Comparison of ENCODE assay signal across 23 cellular contexts in genomic region chr13:100508996-100509395, GRCh38.
DNase-seq lines count a peak whose midpoint lies in the region; ATAC-seq and TF ChIP-seq lines count a peak whose summit lies in the region.
"Had no signal": no experiment of that assay in that cellular context is flagged by ENCODE, and none has a peak within 500 bp of the region (broad histone marks: within the 10 kb centered on the region; RNA-seq: fewer than 3 reads in every experiment).

No MANE protein-coding gene starts in this region.

- H3K27me3 ChIP-seq in HUES48 (ENCODE audit: control insufficient read depth, insufficient read depth, low read length) = no peaks in the 10 kb centered on the region
- H3K27me3 ChIP-seq in CD4-positive, alpha-beta T cell (ENCODE audit: control insufficient read depth, insufficient read depth, low read length) = no peaks in the 10 kb centered on the region
- H3K27me3 ChIP-seq: BLaER1 treated with 17β-estradiol and CSF1 and Interleukin-3, amounts not matched to agents 10 nM and 100 nM had no signal

- no peak for TF ChIP-seq CTCF in CD4-positive, alpha-beta T cell (IDR thresholded peaks at IDR 0.05)
- no peak for TF ChIP-seq CTCF in coronary artery (IDR thresholded peaks at IDR 0.05)

- no peaks in the 10 kb centered on the region for H3K36me3 ChIP-seq in HUES48 (ENCODE audit: control insufficient read depth, insufficient read depth, low read length)
- H3K36me3 ChIP-seq: BLaER1 treated with 17β-estradiol and CSF1 and Interleukin-3, amounts not matched to agents 10 nM and 100 nM had no signal

- POLR2A ChIA-PET in CD4-positive, alpha-beta T cell (lab: Charles Lee) = no interaction called here

- CTCF ChIA-PET in CD4-positive, alpha-beta T cell (lab: Charles Lee) = no interaction called here

- H3K4me1 ChIP-seq in HUES48 (ENCODE audit: control insufficient read depth, insufficient read depth, low read length) = peaks cover 50% of the 10 kb centered on the region

- no peak for ATAC-seq in CD4-positive, alpha-beta T cell (ENCODE audit: poor library complexity)
- ATAC-seq in HG02884 (IDR thresholded peaks at IDR 0.05; ENCODE audit: unreplicated experiment) = no peak
- ATAC-seq: activated CD4-positive, alpha-beta T cell treated with anti-CD3 and anti-CD28 coated beads for 36 hours; esophagus mucosa; sciatic nerve; stimulated activated naive CD8-positive, alpha-beta T cell treated with anti-CD3 and anti-CD28 coated beads, Interleukin-15, Interleukin-2, amounts not matched to agents 100 U/mL and 50 U/mL, for 24 hours had no signal

- H3K9ac ChIP-seq in HUES48 (ENCODE audit: low read depth, low read length) = peak overlapping the region; percentile 44; the same call in 1 of the 2 replicates
- H3K9ac ChIP-seq: BLaER1 treated with 17β-estradiol and CSF1 and Interleukin-3, amounts not matched to agents 10 nM and 100 nM had no signal

- H3K4me1 Mint-ChIP-seq in CD4-positive, alpha-beta T cell (ENCODE audit: low read depth) = peaks cover 13% of the 10 kb centered on the region

- no peaks in the 10 kb centered on the region for H3K36me3 Mint-ChIP-seq in CD4-positive, alpha-beta T cell (ENCODE audit: low read depth)

- H3K27ac Mint-ChIP-seq in CD4-positive, alpha-beta T cell = no peak overlapping the region
- H3K27ac Mint-ChIP-seq: activated CD4-positive, alpha-beta T cell treated with anti-CD3 and anti-CD28 coated beads for 36 hours; activated T-cell treated with anti-CD3 and anti-CD28 coated beads, Interleukin-2, amount 50 U/mL, for 24 hours had no signal

- H3K4me3 ChIP-seq in HUES48 (ENCODE audit: low read depth, low read length) = no peak overlapping the region
- no peak overlapping the region for H3K4me3 ChIP-seq in coronary artery
- H3K4me3 ChIP-seq: BLaER1 treated with 17β-estradiol and CSF1 and Interleukin-3, amounts not matched to agents 10 nM and 100 nM; lung had no signal

- no peaks in the 10 kb centered on the region for H3K9me3 Mint-ChIP-seq in CD4-positive, alpha-beta T cell
- H3K9me3 Mint-ChIP-seq: activated T-cell treated with anti-CD3 and anti-CD28 coated beads, Interleukin-2, amount 50 U/mL, for 24 hours; brain had no signal

- H3K9me3 ChIP-seq in HUES48 (ENCODE audit: control insufficient read depth, insufficient read depth, low read length) = no peaks in the 10 kb centered on the region
- H3K9me3 ChIP-seq in CD4-positive, alpha-beta T cell (ENCODE audit: control insufficient read depth, low read length) = no peaks in the 10 kb centered on the region

- H3K4me3 Mint-ChIP-seq in CD4-positive, alpha-beta T cell = no peak overlapping the region
- H3K4me3 Mint-ChIP-seq: activated CD4-positive, alpha-beta T cell treated with anti-CD3 and anti-CD28 coated beads for 36 hours; activated T-cell treated with anti-CD3 and anti-CD28 coated beads, Interleukin-2, amount 50 U/mL, for 24 hours had no signal

- DNase-seq in NCI-H2081 (lab: John Stamatoyannopoulos, UW) (peak; percentile 47 to 77), SHP77 treated with DMSO at 0.1 percent for 48 hours (lab: John Stamatoyannopoulos, UW) (peak; percentile 87), left kidney (ENCODE audit: low read depth, low spot score) (peak; percentile 66), coronary artery (ENCODE audit: low spot score) (no peak), superior temporal gyrus (ENCODE audit: extremely low spot score) (no peak)
- no peak for DNase-seq in CD4-positive, alpha-beta T cell
- DNase-seq: activated CD4-positive, alpha-beta T cell treated with anti-CD3 and anti-CD28 coated beads for 36 hours; activated CD8-positive, alpha-beta memory T cell treated with anti-CD3 and anti-CD28 coated beads for 24 hours; activated gamma-delta T cell treated with Interleukin-2 at 50 U/mL for 16 hours; activated T-cell treated with anti-CD3 and anti-CD28 coated beads, Interleukin-2, amount 50 U/mL, for 24 hours; effector memory CD4-positive, alpha-beta T cell; kidney; NCI-H446; posterior cingulate gyrus; stimulated activated naive CD8-positive, alpha-beta T cell treated with anti-CD3 and anti-CD28 coated beads, Interleukin-15, Interleukin-2, amounts not matched to agents 100 U/mL and 50 U/mL, for 24 hours; T-helper 2 cell had no signal

- H3K27me3 Mint-ChIP-seq in CD4-positive, alpha-beta T cell = no peaks in the 10 kb centered on the region

- H3K27ac ChIP-seq in HUES48 (ENCODE audit: low read depth, low read length) (peak overlapping the region; percentile 81), coronary artery (no peak overlapping the region)
- no peak overlapping the region for H3K27ac ChIP-seq in CD4-positive, alpha-beta T cell (ENCODE audit: low read depth, low read length)
- H3K27ac ChIP-seq: BLaER1 treated with 17β-estradiol and CSF1 and Interleukin-3, amounts not matched to agents 10 nM and 100 nM had no signal

- intact Hi-C loops in CD4-positive, alpha-beta T cell (cut with DNase I, micrococcal nuclease) = no loop called here

Comparison
In these comparisons a context has a peak if more than half of its experiments do, and no peak if none do; other contexts are left out.
1. DNase-seq: peak in NCI-H2081 (2 of 2), SHP77 treated with DMSO at 0.1 percent for 48 hours (single experiment) and left kidney (single experiment); none in CD4-positive, alpha-beta T cell (0 of 10), coronary artery (single experiment) and superior temporal gyrus (single experiment).